In genomic region chr9:129068110-129068509, GRCh38 we compare ENCODE assay signal across 14 cellular contexts. TPM values are rescaled to one million over a fixed set of nuclear protein-coding genes. Genes with fewer than 3 reads are reported as not detected.
DNase-seq lines count a peak whose midpoint lies in the region; ATAC-seq and TF ChIP-seq lines count a peak whose summit lies in the region.
"Had no signal": no experiment of that assay in that cellular context is flagged by ENCODE, and none has a peak within 500 bp of the region (broad histone marks: within the 10 kb centered on the region; RNA-seq: fewer than 3 reads in every experiment).

No MANE protein-coding gene starts in this region.

- ATAC-seq in heart right ventricle, result no peak
- ATAC-seq in Right ventricle myocardium superior (ENCODE audit: poor library complexity), result no peak
- no peak for ATAC-seq in activated naive CD8-positive, alpha-beta T cell treated with anti-CD3 and anti-CD28 coated beads, Interleukin-2, amount 50 U/mL, for 24 hours
- no peak for ATAC-seq in stimulated activated naive CD8-positive, alpha-beta T cell treated with anti-CD3 and anti-CD28 coated beads, Interleukin-15, amount 100 ng/mL, for 72 hours
- ATAC-seq: WTC11 had no signal

- H3K4me1 ChIP-seq in heart right ventricle, result peaks cover 0 to 23% (median 14%) of the 10 kb centered on the region in 9 donors
- H3K4me1 ChIP-seq in prostate gland (replicated peaks), result no peaks in the 10 kb centered on the region

- H3K4me3 Mint-ChIP-seq in activated naive CD8-positive, alpha-beta T cell treated with anti-CD3 and anti-CD28 coated beads, Interleukin-2, amount 50 U/mL, for 24 hours, result peak overlapping the region; percentile 60
- peak overlapping the region; percentile 73 to 90 for H3K4me3 Mint-ChIP-seq in stimulated activated naive CD8-positive, alpha-beta T cell treated with anti-CD3 and anti-CD28 coated beads, Interleukin-15, amount 100 ng/mL, for 72 hours
- H3K4me3 Mint-ChIP-seq: activated T-cell treated with anti-CD3 and anti-CD28 coated beads, Interleukin-2, amount 50 U/mL, for 4 hours; WTC11 had no signal

- TF ChIP-seq POLR2A in prostate gland (IDR thresholded peaks at IDR 0.05), result no peak

- H3K36me3 ChIP-seq in heart right ventricle, result peaks cover 0 to 80% (median 26%) of the 10 kb centered on the region in 9 donors
- peaks cover 3 to 5% of the 10 kb centered on the region in 2 donors for H3K36me3 ChIP-seq in prostate gland

- H3K4me3 ChIP-seq in heart right ventricle, result no peak overlapping the region
- no peak overlapping the region for H3K4me3 ChIP-seq in prostate gland
- H3K4me3 ChIP-seq: GM23248, Peyer's patch, thoracic aorta had no signal

- H3K36me3 Mint-ChIP-seq in activated naive CD8-positive, alpha-beta T cell treated with anti-CD3 and anti-CD28 coated beads, Interleukin-2, amount 50 U/mL, for 24 hours (ENCODE audit: low read depth), result peaks cover 13% of the 10 kb centered on the region

- no peaks in the 10 kb centered on the region for H3K9me3 Mint-ChIP-seq in activated naive CD8-positive, alpha-beta T cell treated with anti-CD3 and anti-CD28 coated beads, Interleukin-2, amount 50 U/mL, for 24 hours
- no peaks in the 10 kb centered on the region for H3K9me3 Mint-ChIP-seq in stimulated activated naive CD8-positive, alpha-beta T cell treated with anti-CD3 and anti-CD28 coated beads, Interleukin-15, amount 100 ng/mL, for 72 hours
- H3K9me3 Mint-ChIP-seq: activated T-cell treated with anti-CD3 and anti-CD28 coated beads, Interleukin-2, amount 50 U/mL, for 4 hours; WTC11 had no signal

- peak overlapping the region; percentile 86 for H3K27ac Mint-ChIP-seq in activated naive CD8-positive, alpha-beta T cell treated with anti-CD3 and anti-CD28 coated beads, Interleukin-2, amount 50 U/mL, for 24 hours
- H3K27ac Mint-ChIP-seq in stimulated activated naive CD8-positive, alpha-beta T cell treated with anti-CD3 and anti-CD28 coated beads, Interleukin-15, amount 100 ng/mL, for 72 hours, result peak overlapping the region; percentile 99

- no peaks in the 10 kb centered on the region for H3K9me3 ChIP-seq in heart right ventricle
- no peaks in the 10 kb centered on the region for H3K9me3 ChIP-seq in prostate gland
- H3K9me3 ChIP-seq: Peyer's patch, thoracic aorta had no signal

- no peaks in the 10 kb centered on the region for H3K27me3 Mint-ChIP-seq in activated naive CD8-positive, alpha-beta T cell treated with anti-CD3 and anti-CD28 coated beads, Interleukin-2, amount 50 U/mL, for 24 hours
- H3K27me3 Mint-ChIP-seq in stimulated activated naive CD8-positive, alpha-beta T cell treated with anti-CD3 and anti-CD28 coated beads, Interleukin-15, amount 100 ng/mL, for 72 hours, result no peaks in the 10 kb centered on the region

- peaks cover 26% of the 10 kb centered on the region for H3K4me1 Mint-ChIP-seq in activated naive CD8-positive, alpha-beta T cell treated with anti-CD3 and anti-CD28 coated beads, Interleukin-2, amount 50 U/mL, for 24 hours
- peaks cover 44% of the 10 kb centered on the region for H3K4me1 Mint-ChIP-seq in stimulated activated naive CD8-positive, alpha-beta T cell treated with anti-CD3 and anti-CD28 coated beads, Interleukin-15, amount 100 ng/mL, for 72 hours

- H3K27me3 ChIP-seq in heart right ventricle, result no peaks in the 10 kb centered on the region
- H3K27me3 ChIP-seq in prostate gland (replicated peaks; ENCODE audit: insufficient read depth), result no peaks in the 10 kb centered on the region
- H3K27me3 ChIP-seq: Peyer's patch had no signal

- DNase-seq in heart right ventricle (no peak), Right ventricle myocardium superior (no peak), prostate gland (ENCODE audit: low spot score) (no peak), GM19238 (ENCODE audit: insufficient read length, low spot score) (no peak)
- no peak for DNase-seq in activated naive CD8-positive, alpha-beta T cell treated with anti-CD3 and anti-CD28 coated beads, Interleukin-2, amount 50 U/mL, for 24 hours
- DNase-seq in stimulated activated naive CD8-positive, alpha-beta T cell treated with anti-CD3 and anti-CD28 coated beads, Interleukin-15, amount 100 ng/mL, for 72 hours, result no peak
- DNase-seq: activated T-cell treated with anti-CD3 and anti-CD28 coated beads, Interleukin-2, amount 50 U/mL, for 4 hours; GM23248; NCI-H2029 treated with DMSO at 0.1 percent for 48 hours; NCI-H69; Peyer's patch; stimulated activated CD4-positive, alpha-beta T cell treated with anti-CD3 and anti-CD28 coated beads, Interleukin-15, amount 100 ng/mL, for 24 hours had no signal

- intact Hi-C loops in heart right ventricle (cut with DNase I), result no loop called here
- intact Hi-C loops in Right ventricle myocardium superior (cut with DNase I), result no loop called here
- intact Hi-C loops in prostate gland (cut with DNase I), result no loop called here

- WGBS in heart right ventricle, 2 donors, result 91% methylated on average over 19 of the region's 19 CpGs
- 92% methylated on average over 13 of the region's 19 CpGs for WGBS in prostate gland

- TF ChIP-seq CTCF in heart right ventricle (IDR thresholded peaks at IDR 0.05) (no peak), prostate gland (IDR thresholded peaks at IDR 0.05) (no peak)

- H3K27ac ChIP-seq in heart right ventricle (peak overlapping the region in 7 of 10 donors; percentile 76 to 94 (median 88)), prostate gland (no peak overlapping the region)
- H3K27ac ChIP-seq: GM23248, thoracic aorta had no signal

RNA-seq across cellular contexts. Expression of gene DOLPP1, which starts 12.8 kb away (rescaled TPM):
- total RNA-seq in heart right ventricle (1 to 10 TPM; 3.1 to 7.0 (median 5.0) TPM), Right ventricle myocardium superior (4.4 TPM), prostate gland (10 to 100 TPM; 13.5 to 24.1 TPM)
- 1 to 10 TPM; 3.8 to 8.1 TPM for polyA plus RNA-seq in heart right ventricle

RNA-seq across cellular contexts. Expression of gene MIGA2, which starts 31.7 kb away (rescaled TPM):
- total RNA-seq in heart right ventricle (10 to 100 TPM; 30.4 to 46.0 (median 34.5) TPM), Right ventricle myocardium superior (32.8 TPM), prostate gland (10 to 100 TPM; 54.5 to 56.5 TPM)
- polyA plus RNA-seq in heart right ventricle, result 10 to 100 TPM; 39.6 to 44.4 TPM

RNA-seq across cellular contexts. Expression of gene SH3GLB2, which starts 40.0 kb away (rescaled TPM):
- 10 to 100 TPM; 25.2 to 40.5 (median 31.5) TPM for total RNA-seq in heart right ventricle
- 10 to 100 TPM; 34.1 to 51.3 TPM for polyA plus RNA-seq in heart right ventricle
- total RNA-seq in Right ventricle myocardium superior, result 30.8 TPM
- 100 to 1,000 TPM; 113 to 178 TPM for total RNA-seq in prostate gland

RNA-seq across cellular contexts. Expression of gene CRAT, which starts 42.5 kb away (rescaled TPM):
- total RNA-seq in heart right ventricle (10 to 100 TPM; 67.0 to 84.7 (median 74.1) TPM), Right ventricle myocardium superior (85.4 TPM), prostate gland (10 to 100 TPM; 59.8 to 98.3 TPM)
- 10 to 100 TPM; 19.5 to 48.5 TPM for polyA plus RNA-seq in heart right ventricle

RNA-seq across cellular contexts. Expression of gene PTPA, which starts 43.1 kb away (rescaled TPM):
- 100 to 1,000 TPM; 169 to 227 (median 187) TPM for total RNA-seq in heart right ventricle
- polyA plus RNA-seq in heart right ventricle, result 100 to 1,000 TPM; 106 to 176 TPM
- total RNA-seq in Right ventricle myocardium superior, result 179 TPM
- total RNA-seq in prostate gland, result 100 to 1,000 TPM; 165 to 173 TPM

Comparison
In these comparisons a context has a peak if more than half of its experiments do, and no peak if none do; other contexts are left out.
1. H3K27ac ChIP-seq: peak in heart right ventricle (7 of 10); none in prostate gland (0 of 2).